ENCODE assay signal across 1 cellular context in the genomic region with DNA sequence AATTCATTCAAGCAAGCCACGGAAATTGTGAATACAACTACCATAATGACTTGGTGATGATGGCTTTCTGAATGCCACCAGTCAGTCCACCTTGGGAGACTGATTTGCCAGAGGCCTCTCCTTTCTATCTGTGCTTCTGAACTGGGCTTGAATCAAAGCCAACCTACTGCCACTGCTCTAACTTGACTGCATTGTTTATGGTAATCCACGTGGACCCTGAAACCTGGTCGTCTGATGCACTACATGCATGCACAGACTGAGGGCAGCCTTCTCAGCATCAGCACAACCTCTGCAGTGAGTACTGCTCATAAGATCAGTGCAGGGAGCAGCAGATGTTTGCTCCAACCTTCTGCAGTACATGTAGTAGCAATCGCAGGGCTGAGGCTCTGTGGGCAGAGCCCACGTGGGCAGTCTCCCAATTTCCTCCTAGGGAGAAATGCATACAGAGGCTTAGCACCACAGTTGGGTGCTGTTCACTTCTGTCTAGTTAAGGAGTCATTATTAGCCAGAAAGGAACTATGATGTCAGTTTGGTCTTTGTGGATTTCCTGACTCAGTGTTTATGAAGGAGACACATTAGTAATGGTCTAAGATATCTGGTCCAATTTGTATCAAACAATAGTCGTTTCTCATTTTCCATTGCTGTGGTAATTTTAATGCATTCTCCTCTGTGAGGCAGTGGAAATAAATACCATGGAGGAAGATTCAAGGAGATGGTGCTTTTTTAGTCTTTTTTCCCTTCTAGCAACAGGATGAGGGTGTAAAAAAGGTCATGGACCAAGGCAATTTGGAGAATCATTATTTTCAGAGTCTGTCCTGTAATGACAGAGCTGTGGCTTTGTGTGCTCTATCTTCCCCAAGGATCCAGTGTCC.
TF ChIP-seq lines count a peak whose summit lies in the region.

No MANE protein-coding gene starts in this region.

TF ChIP-seq in WTC11, 78 proteins besides CTCF, POLR2A, EP300 and RAD21 (continued from another document):
- TF ChIP-seq, protein P1, sequence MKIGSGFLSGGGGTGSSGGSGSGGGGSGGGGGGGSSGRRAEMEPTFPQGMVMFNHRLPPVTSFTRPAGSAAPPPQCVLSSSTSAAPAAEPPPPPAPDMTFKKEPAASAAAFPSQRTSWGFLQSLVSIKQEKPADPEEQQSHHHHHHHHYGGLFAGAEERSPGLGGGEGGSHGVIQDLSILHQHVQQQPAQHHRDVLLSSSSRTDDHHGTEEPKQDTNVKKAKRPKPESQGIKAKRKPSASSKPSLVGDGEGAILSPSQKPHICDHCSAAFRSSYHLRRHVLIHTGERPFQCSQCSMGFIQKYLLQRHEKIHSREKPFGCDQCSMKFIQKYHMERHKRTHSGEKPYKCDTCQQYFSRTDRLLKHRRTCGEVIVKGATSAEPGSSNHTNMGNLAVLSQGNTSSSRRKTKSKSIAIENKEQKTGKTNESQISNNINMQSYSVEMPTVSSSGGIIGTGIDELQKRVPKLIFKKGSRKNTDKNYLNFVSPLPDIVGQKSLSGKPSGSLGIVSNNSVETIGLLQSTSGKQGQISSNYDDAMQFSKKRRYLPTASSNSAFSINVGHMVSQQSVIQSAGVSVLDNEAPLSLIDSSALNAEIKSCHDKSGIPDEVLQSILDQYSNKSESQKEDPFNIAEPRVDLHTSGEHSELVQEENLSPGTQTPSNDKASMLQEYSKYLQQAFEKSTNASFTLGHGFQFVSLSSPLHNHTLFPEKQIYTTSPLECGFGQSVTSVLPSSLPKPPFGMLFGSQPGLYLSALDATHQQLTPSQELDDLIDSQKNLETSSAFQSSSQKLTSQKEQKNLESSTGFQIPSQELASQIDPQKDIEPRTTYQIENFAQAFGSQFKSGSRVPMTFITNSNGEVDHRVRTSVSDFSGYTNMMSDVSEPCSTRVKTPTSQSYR (CRISPR knock-in tag; IDR thresholded peaks at IDR 0.05) = no peak
- TF ChIP-seq E2F5 (CRISPR knock-in tag; IDR thresholded peaks at IDR 0.05) (no peak), ZNF232 (CRISPR knock-in tag; IDR thresholded peaks at IDR 0.05) (no peak), MLX (CRISPR knock-in tag; IDR thresholded peaks at IDR 0.05) (no peak), ZNF425 (CRISPR knock-in tag; conservative IDR thresholded peaks at IDR 0.05) (no peak), KAT7 (CRISPR knock-in tag; IDR thresholded peaks at IDR 0.05; ENCODE audit: borderline replicate concordance) (no peak)
- TF ChIP-seq, protein P2, sequence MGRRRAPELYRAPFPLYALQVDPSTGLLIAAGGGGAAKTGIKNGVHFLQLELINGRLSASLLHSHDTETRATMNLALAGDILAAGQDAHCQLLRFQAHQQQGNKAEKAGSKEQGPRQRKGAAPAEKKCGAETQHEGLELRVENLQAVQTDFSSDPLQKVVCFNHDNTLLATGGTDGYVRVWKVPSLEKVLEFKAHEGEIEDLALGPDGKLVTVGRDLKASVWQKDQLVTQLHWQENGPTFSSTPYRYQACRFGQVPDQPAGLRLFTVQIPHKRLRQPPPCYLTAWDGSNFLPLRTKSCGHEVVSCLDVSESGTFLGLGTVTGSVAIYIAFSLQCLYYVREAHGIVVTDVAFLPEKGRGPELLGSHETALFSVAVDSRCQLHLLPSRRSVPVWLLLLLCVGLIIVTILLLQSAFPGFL (CRISPR knock-in tag; IDR thresholded peaks at IDR 0.05; ENCODE audit: borderline replicate concordance) = no peak
